ENCODE assay signal across 13 cellular contexts in genomic region chr1:103783944-103784377, GRCh38. TPM values are rescaled to one million over a fixed set of nuclear protein-coding genes. Genes with fewer than 3 reads are reported as not detected.
DNase-seq lines count a peak whose midpoint lies in the region; ATAC-seq lines count a peak whose summit lies in the region.
"Had no signal": no experiment of that assay in that cellular context is flagged by ENCODE, and none has a peak within 500 bp of the region (broad histone marks: within the 10 kb centered on the region; RNA-seq: fewer than 3 reads in every experiment).

No MANE protein-coding gene starts in this region.

- no peaks in the 10 kb centered on the region for H3K36me3 Mint-ChIP-seq in stimulated activated naive B cell treated with anti-CD40 and anti-IgM and Interleukin-4, amounts not matched to agents 10 μg/mL and 1 μg/mL and 100 μg/mL, for 72 hours
- H3K36me3 Mint-ChIP-seq in activated CD4-positive, alpha-beta T cell treated with anti-CD3 and anti-CD28 coated beads, Interleukin-2, amount 10 ng/mL, durations not matched to agents 7 days and 5 days (ENCODE audit: low read depth) = no peaks in the 10 kb centered on the region

- no peak overlapping the region for H3K27ac Mint-ChIP-seq in stimulated activated naive B cell treated with anti-CD40 and anti-IgM and Interleukin-4, amounts not matched to agents 10 μg/mL and 1 μg/mL and 100 μg/mL, for 72 hours
- no peak overlapping the region for H3K27ac Mint-ChIP-seq in activated CD4-positive, alpha-beta T cell treated with anti-CD3 and anti-CD28 coated beads, Interleukin-2, amount 10 ng/mL, durations not matched to agents 7 days and 5 days

- H3K27me3 Mint-ChIP-seq in stimulated activated naive B cell treated with anti-CD40 and anti-IgM and Interleukin-4, amounts not matched to agents 10 μg/mL and 1 μg/mL and 100 μg/mL, for 72 hours = no peaks in the 10 kb centered on the region
- no peaks in the 10 kb centered on the region for H3K27me3 Mint-ChIP-seq in activated CD4-positive, alpha-beta T cell treated with anti-CD3 and anti-CD28 coated beads, Interleukin-2, amount 10 ng/mL, durations not matched to agents 7 days and 5 days

- H3K4me1 Mint-ChIP-seq in stimulated activated naive B cell treated with anti-CD40 and anti-IgM and Interleukin-4, amounts not matched to agents 10 μg/mL and 1 μg/mL and 100 μg/mL, for 72 hours = peaks cover 6 to 8% of the 10 kb centered on the region in 2 donors
- no peaks in the 10 kb centered on the region for H3K4me1 Mint-ChIP-seq in activated CD4-positive, alpha-beta T cell treated with anti-CD3 and anti-CD28 coated beads, Interleukin-2, amount 10 ng/mL, durations not matched to agents 7 days and 5 days

- no peak for DNase-seq in stimulated activated naive B cell treated with anti-CD40 and anti-IgM and Interleukin-4, amounts not matched to agents 10 μg/mL and 1 μg/mL and 100 μg/mL, for 72 hours
- DNase-seq in NCI-H1105 (lab: John Stamatoyannopoulos, UW) = no peak
- DNase-seq in activated CD4-positive, alpha-beta T cell treated with anti-CD3 and anti-CD28 coated beads, Interleukin-2, amount 50 U/mL, for 4 hours = no peak
- DNase-seq in activated CD4-positive, alpha-beta T cell treated with anti-CD3 and anti-CD28 coated beads, Interleukin-2, amount 10 ng/mL, durations not matched to agents 7 days and 5 days = no peak
- DNase-seq: Caco-2; effector CD8-positive, alpha-beta T cell; gastrocnemius medialis; left cardiac atrium had no signal

- peak; percentile 58 for ATAC-seq in GM19372 (IDR thresholded peaks at IDR 0.05; ENCODE audit: low read depth, unreplicated experiment)
- ATAC-seq in HG02759 (IDR thresholded peaks at IDR 0.05; ENCODE audit: unreplicated experiment) = peak; percentile 80
- peak; percentile 59 for ATAC-seq in HG03439 (IDR thresholded peaks at IDR 0.05; ENCODE audit: unreplicated experiment)
- peak; percentile 34 to 50 for ATAC-seq in stimulated activated naive B cell treated with anti-CD40 and anti-IgM and Interleukin-4, amounts not matched to agents 10 μg/mL and 1 μg/mL and 100 μg/mL, for 72 hours (replicated peaks)
- ATAC-seq: gastrocnemius medialis, left cardiac atrium had no signal

- CTCF ChIA-PET in activated CD4-positive, alpha-beta T cell treated with anti-CD3 and anti-CD28 coated beads, Interleukin-2, amount 10 ng/mL, durations not matched to agents 7 days and 5 days (lab: Charles Lee) = no interaction called here

- no peak overlapping the region for H3K4me3 Mint-ChIP-seq in stimulated activated naive B cell treated with anti-CD40 and anti-IgM and Interleukin-4, amounts not matched to agents 10 μg/mL and 1 μg/mL and 100 μg/mL, for 72 hours
- no peak overlapping the region for H3K4me3 Mint-ChIP-seq in activated CD4-positive, alpha-beta T cell treated with anti-CD3 and anti-CD28 coated beads, Interleukin-2, amount 10 ng/mL, durations not matched to agents 7 days and 5 days

- H3K9me3 Mint-ChIP-seq in stimulated activated naive B cell treated with anti-CD40 and anti-IgM and Interleukin-4, amounts not matched to agents 10 μg/mL and 1 μg/mL and 100 μg/mL, for 72 hours = no peaks in the 10 kb centered on the region
- H3K9me3 Mint-ChIP-seq in activated CD4-positive, alpha-beta T cell treated with anti-CD3 and anti-CD28 coated beads, Interleukin-2, amount 10 ng/mL, durations not matched to agents 7 days and 5 days = no peaks in the 10 kb centered on the region

- POLR2A ChIA-PET in activated CD4-positive, alpha-beta T cell treated with anti-CD3 and anti-CD28 coated beads, Interleukin-2, amount 10 ng/mL, durations not matched to agents 7 days and 5 days (lab: Charles Lee) = no interaction called here

RNA-seq across cellular contexts. Expression of gene AMY1C, which starts 34.3 kb away (rescaled TPM):
- not detected for total RNA-seq in activated CD4-positive, alpha-beta T cell treated with anti-CD3 and anti-CD28 coated beads, Interleukin-2, amount 10 ng/mL, durations not matched to agents 7 days and 5 days
- total RNA-seq: astrocyte, Caco-2, gastrocnemius medialis, left cardiac atrium, skeletal muscle tissue had no signal
